ENCODE assay signal across 26 cellular contexts in the genomic region with DNA sequence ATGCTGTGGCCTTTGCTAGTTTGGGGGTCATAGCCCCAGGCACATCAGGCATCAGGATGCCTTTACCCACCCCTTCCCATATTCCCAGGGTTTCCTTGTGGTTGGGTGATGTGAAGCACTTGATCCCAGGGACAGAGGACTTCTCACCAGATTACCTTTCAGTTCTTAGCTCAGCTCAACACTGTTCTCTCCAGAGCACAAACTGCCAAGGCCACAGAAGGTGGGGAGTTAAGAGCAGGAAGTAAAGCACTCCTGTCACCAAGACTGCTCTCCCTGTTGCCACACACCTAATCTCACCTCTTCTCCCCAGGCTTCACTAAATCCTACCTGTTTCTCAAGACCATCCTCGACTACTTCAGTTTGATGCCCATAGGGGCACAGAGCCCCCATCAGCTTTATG. TPM values are rescaled to one million over a fixed set of nuclear protein-coding genes. Genes with fewer than 3 reads are reported as not detected.
"Had no signal": no experiment of that assay in that cellular context is flagged by ENCODE, and none has a peak within 500 bp of the region (broad histone marks: within the 10 kb centered on the region; RNA-seq: fewer than 3 reads in every experiment).

No MANE protein-coding gene starts in this region.

- H3K36me3 ChIP-seq: ascending aorta, SJSA1 had no signal

- H3K4me3 ChIP-seq: ascending aorta, body of pancreas, K562, SJSA1 had no signal

- H3K27ac ChIP-seq: ascending aorta, body of pancreas, SJSA1 had no signal

- H3K4me1 ChIP-seq: body of pancreas, SJSA1 had no signal

- H3K27me3 ChIP-seq: ascending aorta, body of pancreas, SJSA1 had no signal

- ATAC-seq: activated CD4-positive, CD25-positive, alpha-beta regulatory T cell treated with anti-CD3 and anti-CD28 coated beads, Interleukin-2, amount 50 U/mL, for 24 hours; activated CD8-positive, alpha-beta T cell treated with anti-CD3 and anti-CD28 coated beads for 36 hours; activated naive CD4-positive, alpha-beta T cell treated with anti-CD3 and anti-CD28 coated beads, Interleukin-2, amount 50 U/mL, for 72 hours; activated naive CD8-positive, alpha-beta T cell treated with anti-CD3 and anti-CD28 coated beads, Interleukin-2, amount 50 U/mL, for 24 hours; activated T-cell treated with anti-CD3 and anti-CD28 coated beads, Interleukin-2, amount 50 U/mL, for 72 hours; body of pancreas; K562; Panc1; SK-N-SH treated with all-trans-retinoic acid at 6 μM for 48 hours had no signal

- H3K9me3 ChIP-seq: body of pancreas, SJSA1 had no signal

- DNase-seq: activated CD4-positive, alpha-beta T cell treated with anti-CD3 and anti-CD28 coated beads for 4 hours; activated CD8-positive, alpha-beta memory T cell treated with anti-CD3 and anti-CD28 coated beads, Interleukin-2, amount 50 U/mL, for 4 hours; activated CD8-positive, alpha-beta T cell treated with anti-CD3 and anti-CD28 coated beads for 36 hours; activated naive CD8-positive, alpha-beta T cell treated with anti-CD3 and anti-CD28 coated beads, Interleukin-2, amount 50 U/mL, for 24 hours; activated T-cell treated with anti-CD3 and anti-CD28 coated beads, Interleukin-2, amount 50 U/mL, for 72 hours; amniotic stem cell; body of pancreas; Karpas-422; NCI-H1930; NCI-H2171; NCI-H226; NCI-H510A; NCI-H526 treated with DMSO at 0.1 percent for 48 hours; NCI-H82; OCI-M1; RPMI8226; SHP77; SW 1271 had no signal

RNA-seq across cellular contexts. Expression of a gene that starts 25.9 kb away (rescaled TPM):
- total RNA-seq: activated CD8-positive, alpha-beta T cell treated with anti-CD3 and anti-CD28 coated beads for 36 hours; activated naive CD4-positive, alpha-beta T cell treated with anti-CD3 and anti-CD28 coated beads, Interleukin-2, amount 50 U/mL, for 72 hours; activated T-helper 2 cell treated with anti-CD3 and anti-CD28 coated beads, Interferon-gamma antibody, Interleukin-2, Interleukin-4, amounts not matched to agents 10 μg/mL and 5 μg/mL and 100 μg/mL, durations not matched to agents 14 hours and 24 hours and 36 hours had no signal
- polyA plus RNA-seq: K562 had no signal
